8 cellular contexts compared by ENCODE assay signal in the genomic region with DNA sequence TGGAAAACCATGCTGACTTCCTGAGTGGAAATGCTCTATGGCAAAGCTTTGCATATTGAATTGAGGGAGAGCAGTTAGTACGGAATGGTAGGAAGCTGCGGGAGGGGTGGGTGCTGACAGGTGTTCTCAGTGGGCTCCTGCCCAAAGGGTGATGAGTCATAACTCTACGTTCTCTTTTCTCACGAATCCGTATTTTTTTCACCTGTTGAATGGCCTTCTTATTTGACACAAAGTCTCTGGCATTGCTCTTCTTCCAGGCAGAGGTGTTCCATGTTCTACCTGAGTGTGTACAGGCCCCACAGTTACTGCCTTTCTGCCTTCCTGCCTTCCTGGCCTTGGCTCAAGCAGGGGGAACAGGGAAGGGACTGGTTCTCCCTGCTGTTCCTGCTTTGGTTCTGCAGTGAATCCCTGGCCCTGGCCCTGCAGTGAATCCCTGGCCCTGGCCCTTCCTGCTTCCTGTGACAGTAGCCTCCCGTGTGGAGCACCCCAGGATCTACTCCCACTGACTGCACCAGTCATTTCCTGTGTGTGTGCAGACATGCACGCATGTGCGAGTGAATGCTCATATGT. TPM values are rescaled to one million over a fixed set of nuclear protein-coding genes. Genes with fewer than 3 reads are reported as not detected.
DNase-seq lines count a peak whose midpoint lies in the region; ATAC-seq, FAIRE-seq and TF ChIP-seq lines count a peak whose summit lies in the region.
"Had no signal": no experiment of that assay in that cellular context is flagged by ENCODE, and none has a peak within 500 bp of the region (broad histone marks: within the 10 kb centered on the region; RNA-seq: fewer than 3 reads in every experiment).

No MANE protein-coding gene starts in this region.

- no peak for DNase-seq in H1 (ENCODE audit: low read depth in 1 of 2, low spot score in 2 of 2)
- no peak for DNase-seq in GOT3 (lab: John Stamatoyannopoulos, UW)
- no peak for DNase-seq in NCI-H1930 (lab: John Stamatoyannopoulos, UW)

- H3K56ac ChIP-seq in H1 (replicated peaks; ENCODE audit: insufficient read length, low read depth, low read length) = no peak overlapping the region

- no peak overlapping the region for H3K4me2 ChIP-seq in H1 (ENCODE audit: insufficient read depth in 1 of 2, low read depth in 2 of 2, low read length in 2 of 2)

- H3K18ac ChIP-seq in H1 (ENCODE audit: extremely low read depth, low read length) = no peak overlapping the region

- WGBS in H1 (ENCODE audit: extremely low coverage in 1 of 2, insufficient coverage in 1 of 2, insufficient read length in 1 of 2, insufficient replicate concordance in 2 of 2, low coverage in 1 of 2, low lambda C conversion rate in 2 of 2, missing lambda C conversion rate in 1 of 2), 2 experiments = 85% methylated on average over 8 of the region's 8 CpGs; no CpG with 5 or more reads in 1 of the 2 experiments

- H4K91ac ChIP-seq in H1 (replicated peaks; ENCODE audit: insufficient read length, low read length) = no peak overlapping the region

- H3K14ac ChIP-seq in H1 (ENCODE audit: insufficient read length) = no peak overlapping the region

- TF ChIP-seq CTCF in H1 (IDR thresholded peaks at IDR 0.05; ENCODE audit: control extremely low read depth in 1 of 3, insufficient read depth in 1 of 3, low read depth in 1 of 3, low read length in 3 of 3) = no peak

- CTCF ChIA-PET in H1 (lab: Charles Lee; ENCODE audit: partially characterized antibody) = interaction anchor here (0.9 to 8.2 kb wide), 2 partner anchors 64 to 68 kb away, joined by 3 to 249 read pairs; no protein-coding TSS in a partner anchor

- TF ChIP-seq POLR2A in H1 (IDR thresholded peaks at IDR 0.05; ENCODE audit: control extremely low read depth in 1 of 2, low read depth in 2 of 2, low read length in 2 of 2) = no peak

- ATAC-seq in GM19023 (IDR thresholded peaks at IDR 0.05; ENCODE audit: unreplicated experiment) (peak; percentile 29), HG03565 (IDR thresholded peaks at IDR 0.05; ENCODE audit: unreplicated experiment) (peak; percentile 31), HG02588 (IDR thresholded peaks at IDR 0.05; ENCODE audit: unreplicated experiment) (no peak)

- H2AK5ac ChIP-seq in H1 (ENCODE audit: low read depth, low read length) = 0 out of 2 replicates have a peak overlapping the region, but pooled peaks have one; percentile 4

- no peak overlapping the region for H2BK15ac ChIP-seq in H1 (ENCODE audit: low read length)

- POLR2A ChIA-PET in H1 (lab: Charles Lee; ENCODE audit: partially characterized antibody) = no interaction called here

- H4K8ac ChIP-seq in H1 (ENCODE audit: extremely low read depth, insufficient read depth, low read length) = no peak overlapping the region

- no peak for FAIRE-seq in H1 (lab: Jason Lieb, UNC)
- FAIRE-seq: TTC549 had no signal

- H3K79me2 ChIP-seq in H1 (ENCODE audit: control insufficient read depth in 1 of 2, insufficient read depth in 2 of 2, low read length in 2 of 2) = peaks cover 0 to 11% of the 10 kb centered on the region in 2 experiments; a peak in 1 of 4 replicates

- H3K4me1 ChIP-seq in H1 (replicated peaks in 1 of 4; ENCODE audit: control insufficient read depth in 3 of 4, insufficient read depth in 4 of 4, low read length in 3 of 4) (peaks cover 1 to 3% (median 2%) of the 10 kb centered on the region in 4 experiments; a peak in 4 of 7 replicates), skeletal muscle tissue (ENCODE audit: control insufficient read depth in 3 of 3, insufficient read depth in 3 of 3, low read length in 3 of 3) (peaks cover 43 to 57% (median 48%) of the 10 kb centered on the region in 3 donors)

- no peak overlapping the region for H2BK20ac ChIP-seq in H1 (ENCODE audit: low read length)

- TF ChIP-seq EP300 in H1 (IDR thresholded peaks at IDR 0.05; ENCODE audit: borderline replicate concordance in 1 of 2, low read depth in 2 of 2, low read length in 2 of 2) = no peak

- H2BK5ac ChIP-seq in H1 (ENCODE audit: low read depth, low read length) = peak overlapping the region; percentile 47; the same call in 1 of the 2 replicates

- no peaks in the 10 kb centered on the region for H4K20me1 ChIP-seq in H1 (replicated peaks in 1 of 2; ENCODE audit: control insufficient read depth in 1 of 2, insufficient read depth in 2 of 2, low read length in 2 of 2)

- no peak overlapping the region for H3K4me3 ChIP-seq in H1 (ENCODE audit: extremely low read depth in 1 of 4, insufficient read depth in 2 of 4, low read depth in 3 of 4, low read length in 4 of 4)
- H3K4me3 ChIP-seq in skeletal muscle tissue (ENCODE audit: low read length in 3 of 3) = peak overlapping the region in 2 of 3 donors; percentile 29 to 35

- H3K27ac ChIP-seq in H1 (ENCODE audit: low read depth, low read length) (no peak overlapping the region), skeletal muscle tissue (ENCODE audit: low read depth, low read length) (peak overlapping the region; percentile 6)

- H3K79me1 ChIP-seq in H1 (ENCODE audit: low read depth, low read length) = peaks cover 2% of the 10 kb centered on the region; the same call in 1 of the 2 replicates

- no peaks in the 10 kb centered on the region for H3K23me2 ChIP-seq in H1 (ENCODE audit: low read depth, low read length)

- H3K9ac ChIP-seq in H1 (replicated peaks in 1 of 4; ENCODE audit: extremely low read depth in 1 of 4, low read depth in 3 of 4, low read length in 3 of 4) = no peak overlapping the region; a peak in 1 of 7 replicates
- H3K9ac ChIP-seq in skeletal muscle tissue (ENCODE audit: low read depth in 1 of 3, low read length in 3 of 3) = peak overlapping the region in 1 of 3 donors; percentile 69

- H4K5ac ChIP-seq in H1 (ENCODE audit: insufficient read length, low read depth, low read length) = no peak overlapping the region

- no peaks in the 10 kb centered on the region for H3K9me3 ChIP-seq in H1 (ENCODE audit: insufficient read depth in 2 of 2, low read depth in 1 of 2, low read length in 1 of 2)
- no peaks in the 10 kb centered on the region for H3K9me3 ChIP-seq in skeletal muscle tissue (ENCODE audit: control insufficient read depth in 3 of 3, low read length in 3 of 3)

- H2BK12ac ChIP-seq in H1 (ENCODE audit: low read depth, low read length) = peak overlapping the region; percentile 89

- TF ChIP-seq RAD21 in H1 (IDR thresholded peaks at IDR 0.05 in 1 of 2, conservative IDR thresholded peaks at IDR 0.05 in 1 of 2; ENCODE audit: low read depth in 2 of 2, low read length in 2 of 2) = no peak

- H2AFZ ChIP-seq in H1 (ENCODE audit: low read length) = no peak overlapping the region

- H2BK120ac ChIP-seq in H1 (replicated peaks; ENCODE audit: low read depth, low read length) = no peak overlapping the region

- no peak overlapping the region for H3K4ac ChIP-seq in H1 (replicated peaks; ENCODE audit: insufficient read length, low read depth, low read length)

- no peaks in the 10 kb centered on the region for H3K27me3 ChIP-seq in H1 (replicated peaks in 1 of 4; ENCODE audit: control insufficient read depth in 3 of 4, extremely low read depth in 1 of 4, insufficient read depth in 3 of 4, low read length in 3 of 4)
- no peaks in the 10 kb centered on the region for H3K27me3 ChIP-seq in skeletal muscle tissue (ENCODE audit: control insufficient read depth in 3 of 3, insufficient read depth in 3 of 3, low read length in 3 of 3)

- H3K23ac ChIP-seq in H1 (ENCODE audit: insufficient read length) = no peak overlapping the region

- H3K36me3 ChIP-seq in H1 (ENCODE audit: control insufficient read depth in 2 of 4, insufficient read depth in 4 of 4, low read length in 3 of 4) = peaks cover 0 to 6% (median 0%) of the 10 kb centered on the region in 4 experiments; a peak in 2 of 8 replicates
- peaks cover 0 to 13% (median 8%) of the 10 kb centered on the region in 3 donors for H3K36me3 ChIP-seq in skeletal muscle tissue (ENCODE audit: control insufficient read depth in 3 of 3, insufficient read depth in 3 of 3, low read length in 3 of 3)

TF ChIP-seq in H1, 55 proteins besides CTCF, POLR2A, EP300 and RAD21:
- TF ChIP-seq GABPA (IDR thresholded peaks at IDR 0.05; ENCODE audit: borderline replicate concordance, insufficient read depth, low read length) = no peak
- TF ChIP-seq SIN3A (conservative IDR thresholded peaks at IDR 0.05 in 1 of 2, IDR thresholded peaks at IDR 0.05 in 1 of 2; ENCODE audit: low read depth in 1 of 2, low read length in 2 of 2) = no peak
- TF ChIP-seq, protein P1, sequence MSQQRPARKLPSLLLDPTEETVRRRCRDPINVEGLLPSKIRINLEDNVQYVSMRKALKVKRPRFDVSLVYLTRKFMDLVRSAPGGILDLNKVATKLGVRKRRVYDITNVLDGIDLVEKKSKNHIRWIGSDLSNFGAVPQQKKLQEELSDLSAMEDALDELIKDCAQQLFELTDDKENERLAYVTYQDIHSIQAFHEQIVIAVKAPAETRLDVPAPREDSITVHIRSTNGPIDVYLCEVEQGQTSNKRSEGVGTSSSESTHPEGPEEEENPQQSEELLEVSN (IDR thresholded peaks at IDR 0.05) = no peak

RNA-seq across cellular contexts. Expression of a gene that starts 31.9 kb away (rescaled TPM):
- total RNA-seq in H1 (2021; fragmentation: NEBNext Ultra II Directional; extraction: Animal tissue kit (Norgen Biotek cat#: 25700)) = 32.7 and 35.4 TPM in 2 replicates
- polyA plus RNA-seq in H1 (2011; rRNA removed) = 21.3 and 25.8 TPM in 2 replicates
- 23.4 TPM for polyA plus RNA-seq in H1 (2011; cell fraction: cytosol; rRNA removed)
- 39.0 TPM for polyA plus RNA-seq in H1 (2011; cell fraction: nucleus; rRNA removed)
- polyA plus RNA-seq in H1 (2012, experiment 1 of 2) = 21.0 to 24.1 TPM (median 22.8 TPM) in 4 replicates
- polyA plus RNA-seq in H1 (2012, experiment 2 of 2) = 7.7 TPM
- 18.1 TPM for polyA plus RNA-seq in H1 (2013, experiment 1 of 2)
- polyA plus RNA-seq in H1 (2013, experiment 2 of 2) = 18.5 TPM
- polyA minus RNA-seq in H1 (2011; rRNA and poly(A)+ RNA removed) = 36.0 and 42.3 TPM in 2 replicates
- polyA minus RNA-seq in H1 (2011; cell fraction: cytosol; rRNA and poly(A)+ RNA removed) = 29.4 TPM
- polyA minus RNA-seq in H1 (2011; cell fraction: nucleus; rRNA and poly(A)+ RNA removed) = 33.6 TPM
- 57.9 TPM for total RNA-seq in skeletal muscle tissue

Comparison
In these comparisons a context has a peak if more than half of its experiments do, and no peak if none do; other contexts are left out.
1. H3K4me3 ChIP-seq: peak in skeletal muscle tissue (2 of 3); none in H1 (0 of 4).